In the genomic region with DNA sequence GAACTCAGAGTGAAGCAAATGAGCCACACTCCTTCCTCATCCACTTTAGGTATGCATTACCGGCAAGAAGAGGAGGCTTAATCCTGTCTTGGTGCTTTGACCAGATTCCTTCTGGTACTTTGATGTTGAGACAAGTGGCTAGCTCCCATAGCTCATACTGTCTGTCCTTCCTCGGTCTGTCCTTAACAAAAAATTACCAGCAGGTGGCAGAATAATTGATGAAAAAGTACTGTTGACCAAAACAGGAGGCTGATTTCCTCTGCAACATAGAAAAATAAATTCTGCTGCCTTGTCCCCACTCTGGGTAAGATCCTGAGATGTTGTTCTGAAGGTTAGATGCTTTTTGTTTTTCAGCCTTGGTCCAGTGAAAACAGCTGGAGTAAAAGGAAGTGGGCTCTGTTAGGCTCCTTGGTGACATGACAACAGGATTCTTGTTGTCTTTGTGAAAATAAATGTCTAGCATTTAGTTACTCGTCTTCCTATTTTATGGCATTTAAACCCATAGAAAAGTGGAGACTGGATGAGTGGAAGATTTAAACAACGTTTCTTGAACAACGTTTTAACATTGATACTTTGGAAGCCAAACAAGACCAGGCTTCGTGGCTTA, we compare ENCODE assay signal across 8 cellular contexts. TPM values are rescaled to one million over a fixed set of nuclear protein-coding genes. Genes with fewer than 3 reads are reported as not detected.
A peak's percentile ranks its signal among the peaks of the same experiment; 100 is the strongest.
DNase-seq lines count a peak whose midpoint lies in the region; ATAC-seq, FAIRE-seq and TF ChIP-seq lines count a peak whose summit lies in the region.

No MANE protein-coding gene starts in this region.

- H3K27ac ChIP-seq in uterus = no peak overlapping the region

- POLR2A ChIA-PET in activated CD4-positive, alpha-beta T cell treated with anti-CD3 and anti-CD28 coated beads, Interleukin-2, amount 10 ng/mL, durations not matched to agents 7 days and 5 days (lab: Charles Lee) = no interaction called here

- DNase-seq in activated CD4-positive, alpha-beta T cell treated with anti-CD3 and anti-CD28 coated beads, Interleukin-2, amount 10 ng/mL, durations not matched to agents 7 days and 5 days = peak; percentile 29
- DNase-seq in activated CD4-positive, alpha-beta T cell treated with anti-CD3 and anti-CD28 coated beads for 48 hours = no peak
- DNase-seq in NB4 (ENCODE audit: low read depth) (peak; percentile 75), uterus (no peak)

- no peaks in the 10 kb centered on the region for H3K36me3 Mint-ChIP-seq in activated CD4-positive, alpha-beta T cell treated with anti-CD3 and anti-CD28 coated beads, Interleukin-2, amount 10 ng/mL, durations not matched to agents 7 days and 5 days (ENCODE audit: low read depth)

- TF ChIP-seq CTCF in NB4 (IDR thresholded peaks at IDR 0.05; ENCODE audit: low read depth, low read length) (peak; percentile 59), uterus (IDR thresholded peaks at IDR 0.05) (peak; percentile 20 to 52 (median 38))

- no peaks in the 10 kb centered on the region for H3K36me3 ChIP-seq in iPS-15b (ENCODE audit: control insufficient read depth, insufficient read depth, low read length)
- H3K36me3 ChIP-seq in uterus = no peaks in the 10 kb centered on the region

- no peaks in the 10 kb centered on the region for H3K9me3 Mint-ChIP-seq in activated CD4-positive, alpha-beta T cell treated with anti-CD3 and anti-CD28 coated beads, Interleukin-2, amount 10 ng/mL, durations not matched to agents 7 days and 5 days

- H3K9ac ChIP-seq in iPS-15b (ENCODE audit: low read depth, low read length) = peak overlapping the region; percentile 39

- no peak overlapping the region for H3K4me3 Mint-ChIP-seq in activated CD4-positive, alpha-beta T cell treated with anti-CD3 and anti-CD28 coated beads, Interleukin-2, amount 10 ng/mL, durations not matched to agents 7 days and 5 days

- H3K27me3 ChIP-seq in iPS-15b (ENCODE audit: control insufficient read depth, insufficient read depth, low read length) (no peaks in the 10 kb centered on the region), uterus (no peaks in the 10 kb centered on the region)

- H3K4me1 Mint-ChIP-seq in activated CD4-positive, alpha-beta T cell treated with anti-CD3 and anti-CD28 coated beads, Interleukin-2, amount 10 ng/mL, durations not matched to agents 7 days and 5 days = peaks cover 33% of the 10 kb centered on the region

- H3K4me1 ChIP-seq in iPS-15b (ENCODE audit: control insufficient read depth, insufficient read depth, low read length) (peaks cover 2% of the 10 kb centered on the region), uterus (no peaks in the 10 kb centered on the region)

- peaks cover 10% of the 10 kb centered on the region for H3K27me3 Mint-ChIP-seq in activated CD4-positive, alpha-beta T cell treated with anti-CD3 and anti-CD28 coated beads, Interleukin-2, amount 10 ng/mL, durations not matched to agents 7 days and 5 days

- FAIRE-seq in TTC549 (lab: Jason Lieb, UNC) = peak; percentile 85

- TF ChIP-seq POLR2A in NB4 (IDR thresholded peaks at IDR 0.05; ENCODE audit: extremely low read depth, insufficient read length) (no peak), uterus (IDR thresholded peaks at IDR 0.05) (no peak)

- no peak for ATAC-seq in HG03378 (IDR thresholded peaks at IDR 0.05; ENCODE audit: unreplicated experiment)
- ATAC-seq in HG03457 (IDR thresholded peaks at IDR 0.05; ENCODE audit: unreplicated experiment) = no peak

- CTCF ChIA-PET in activated CD4-positive, alpha-beta T cell treated with anti-CD3 and anti-CD28 coated beads, Interleukin-2, amount 10 ng/mL, durations not matched to agents 7 days and 5 days (lab: Charles Lee) = interaction anchor here (0.8 to 1.5 kb wide), 14 partner anchors 10 to 187 kb away, joined by 3 to 6 read pairs (median 4); a partner anchor contains a TSS

- H3K4me3 ChIP-seq in NB4 (ENCODE audit: low read depth, low read length) (no peak overlapping the region), iPS-15b (ENCODE audit: low read depth, low read length) (no peak overlapping the region), uterus (no peak overlapping the region)

- intact Hi-C loops in uterus (cut with DNase I; ENCODE audit: low total_unique reads) = no loop called here

- H3K9me3 ChIP-seq in iPS-15b (ENCODE audit: control insufficient read depth, insufficient read depth, low read length) (no peaks in the 10 kb centered on the region), uterus (no peaks in the 10 kb centered on the region)

- no peak overlapping the region for H3K27ac Mint-ChIP-seq in activated CD4-positive, alpha-beta T cell treated with anti-CD3 and anti-CD28 coated beads, Interleukin-2, amount 10 ng/mL, durations not matched to agents 7 days and 5 days

RNA-seq across cellular contexts. Expression of a gene that starts 11.2 kb away (rescaled TPM):
- total RNA-seq in activated CD4-positive, alpha-beta T cell treated with anti-CD3 and anti-CD28 coated beads, Interleukin-2, amount 10 ng/mL, durations not matched to agents 7 days and 5 days = not detected
- not detected for total RNA-seq in uterus

RNA-seq across cellular contexts. Expression of a gene that starts 36.3 kb away (rescaled TPM):
- 100 to 1,000 TPM; 240 to 262 TPM for total RNA-seq in activated CD4-positive, alpha-beta T cell treated with anti-CD3 and anti-CD28 coated beads, Interleukin-2, amount 10 ng/mL, durations not matched to agents 7 days and 5 days
- 1,000 to 10,000 TPM in 3 of 4 donors, 100 to 1,000 TPM in 1; 731 to 1,940 (median 1,478) TPM for total RNA-seq in uterus

Comparison
In these comparisons a context has a peak if more than half of its experiments do, and no peak if none do; other contexts are left out.
1. DNase-seq: peak in activated CD4-positive, alpha-beta T cell treated with anti-CD3 and anti-CD28 coated beads, Interleukin-2, amount 10 ng/mL, durations not matched to agents 7 days and 5 days (single experiment) and NB4 (single experiment); none in activated CD4-positive, alpha-beta T cell treated with anti-CD3 and anti-CD28 coated beads for 48 hours (single experiment) and uterus (0 of 2).